Comparison of ENCODE assay signal across 8 cellular contexts in genomic region chr6:22062807-22063408, GRCh38.
DNase-seq lines count a peak whose midpoint lies in the region; ATAC-seq and TF ChIP-seq lines count a peak whose summit lies in the region.

No MANE protein-coding gene starts in this region.

- peaks cover 10% of the 10 kb centered on the region for H3K27me3 Mint-ChIP-seq in stimulated activated naive CD8-positive, alpha-beta T cell treated with anti-CD3 and anti-CD28 coated beads, Interleukin-15, amount 100 ng/mL, for 72 hours

- POLR2A ChIA-PET in PC-3 (lab: Charles Lee; ENCODE audit: unreplicated experiment): no interaction called here

- peak; percentile 38 for DNase-seq in activated CD4-positive, CD25-positive, alpha-beta regulatory T cell treated with anti-CD3 and anti-CD28 coated beads, Interleukin-2, amount 50 U/mL, for 72 hours
- DNase-seq in head of caudate nucleus (peak in 41 of 42 donors; percentile 27 to 86 (median 60)), mucosa of gallbladder (ENCODE audit: low spot score) (no peak), PC-3 (no peak), left colon (no peak)
- peak; percentile 61 to 80 for DNase-seq in stimulated activated naive CD8-positive, alpha-beta T cell treated with anti-CD3 and anti-CD28 coated beads, Interleukin-15, amount 100 ng/mL, for 72 hours

- peak overlapping the region; percentile 63 to 78 for H3K4me3 Mint-ChIP-seq in stimulated activated naive CD8-positive, alpha-beta T cell treated with anti-CD3 and anti-CD28 coated beads, Interleukin-15, amount 100 ng/mL, for 72 hours

- BruUV-seq in PC-3 (replicated peaks; lab: Mats Ljungman, UMichigan): no TSS peak

- no peak overlapping the region for H2AFZ ChIP-seq in PC-3 (ENCODE audit: low read length)

- no peak overlapping the region for H3K4me2 ChIP-seq in PC-3 (ENCODE audit: low read length)

- no peaks in the 10 kb centered on the region for H3K4me1 ChIP-seq in PC-3 (ENCODE audit: insufficient read depth, low read length)

- H3K9me3 Mint-ChIP-seq in stimulated activated naive CD8-positive, alpha-beta T cell treated with anti-CD3 and anti-CD28 coated beads, Interleukin-15, amount 100 ng/mL, for 72 hours: no peaks in the 10 kb centered on the region

- H3K4me3 ChIP-seq in PC-3 (ENCODE audit: low read length): no peak overlapping the region

- H3K4me1 Mint-ChIP-seq in stimulated activated naive CD8-positive, alpha-beta T cell treated with anti-CD3 and anti-CD28 coated beads, Interleukin-15, amount 100 ng/mL, for 72 hours: peaks cover 34% of the 10 kb centered on the region

- H3K9ac ChIP-seq in PC-3 (ENCODE audit: low read length): no peak overlapping the region

- peak; percentile 89 for ATAC-seq in GM18909 (IDR thresholded peaks at IDR 0.05; ENCODE audit: poor library complexity, unreplicated experiment)
- ATAC-seq in HG02970 (IDR thresholded peaks at IDR 0.05; ENCODE audit: low FRiP score, unreplicated experiment): peak; percentile 50
- peak; percentile 93 for ATAC-seq in stimulated activated naive CD8-positive, alpha-beta T cell treated with anti-CD3 and anti-CD28 coated beads, Interleukin-15, amount 100 ng/mL, for 72 hours
- ATAC-seq in PC-3: no peak
- no peak for ATAC-seq in left colon

- H3K27ac Mint-ChIP-seq in stimulated activated naive CD8-positive, alpha-beta T cell treated with anti-CD3 and anti-CD28 coated beads, Interleukin-15, amount 100 ng/mL, for 72 hours: peak overlapping the region; percentile 10 to 92

- H3K9me3 ChIP-seq in PC-3 (ENCODE audit: low read length): no peaks in the 10 kb centered on the region

- no peaks in the 10 kb centered on the region for H3K36me3 ChIP-seq in PC-3 (ENCODE audit: low read depth, low read length)

- no peaks in the 10 kb centered on the region for H3K27me3 ChIP-seq in PC-3 (ENCODE audit: low read length)

- H4K20me1 ChIP-seq in PC-3 (ENCODE audit: low read length): no peaks in the 10 kb centered on the region

- TF ChIP-seq CTCF in PC-3 (conservative IDR thresholded peaks at IDR 0.05; ENCODE audit: low read depth, low read length): no peak

- CTCF ChIA-PET in PC-3 (lab: Charles Lee): no interaction called here

- intact Hi-C loops in head of caudate nucleus (cut with DNase I) (no loop called here), PC-3 (cut with micrococcal nuclease) (no loop called here), left colon (cut with DNase I, micrococcal nuclease) (no loop called here)

- no peak overlapping the region for H3K27ac ChIP-seq in PC-3 (ENCODE audit: low read length)

- H3K9me2 ChIP-seq in PC-3 (replicated peaks; ENCODE audit: low read length): no peaks in the 10 kb centered on the region

- H3F3A ChIP-seq in PC-3 (ENCODE audit: low read length, unreplicated experiment): no peaks in the 10 kb centered on the region

- no peaks in the 10 kb centered on the region for H3K79me2 ChIP-seq in PC-3 (ENCODE audit: low read length)

Comparison
In these comparisons a context has a peak if more than half of its experiments do, and no peak if none do; other contexts are left out.
1. ATAC-seq: peak in GM18909 (single experiment), HG02970 (single experiment) and stimulated activated naive CD8-positive, alpha-beta T cell treated with anti-CD3 and anti-CD28 coated beads, Interleukin-15, amount 100 ng/mL, for 72 hours (single experiment); none in PC-3 (single experiment) and left colon (single experiment).
2. DNase-seq: peak in activated CD4-positive, CD25-positive, alpha-beta regulatory T cell treated with anti-CD3 and anti-CD28 coated beads, Interleukin-2, amount 50 U/mL, for 72 hours (single experiment), head of caudate nucleus (41 of 42) and stimulated activated naive CD8-positive, alpha-beta T cell treated with anti-CD3 and anti-CD28 coated beads, Interleukin-15, amount 100 ng/mL, for 72 hours (2 of 2); none in mucosa of gallbladder (single experiment), PC-3 (single experiment) and left colon (0 of 2).